Comparison of ENCODE assay signal across 21 cellular contexts in the genomic region with DNA sequence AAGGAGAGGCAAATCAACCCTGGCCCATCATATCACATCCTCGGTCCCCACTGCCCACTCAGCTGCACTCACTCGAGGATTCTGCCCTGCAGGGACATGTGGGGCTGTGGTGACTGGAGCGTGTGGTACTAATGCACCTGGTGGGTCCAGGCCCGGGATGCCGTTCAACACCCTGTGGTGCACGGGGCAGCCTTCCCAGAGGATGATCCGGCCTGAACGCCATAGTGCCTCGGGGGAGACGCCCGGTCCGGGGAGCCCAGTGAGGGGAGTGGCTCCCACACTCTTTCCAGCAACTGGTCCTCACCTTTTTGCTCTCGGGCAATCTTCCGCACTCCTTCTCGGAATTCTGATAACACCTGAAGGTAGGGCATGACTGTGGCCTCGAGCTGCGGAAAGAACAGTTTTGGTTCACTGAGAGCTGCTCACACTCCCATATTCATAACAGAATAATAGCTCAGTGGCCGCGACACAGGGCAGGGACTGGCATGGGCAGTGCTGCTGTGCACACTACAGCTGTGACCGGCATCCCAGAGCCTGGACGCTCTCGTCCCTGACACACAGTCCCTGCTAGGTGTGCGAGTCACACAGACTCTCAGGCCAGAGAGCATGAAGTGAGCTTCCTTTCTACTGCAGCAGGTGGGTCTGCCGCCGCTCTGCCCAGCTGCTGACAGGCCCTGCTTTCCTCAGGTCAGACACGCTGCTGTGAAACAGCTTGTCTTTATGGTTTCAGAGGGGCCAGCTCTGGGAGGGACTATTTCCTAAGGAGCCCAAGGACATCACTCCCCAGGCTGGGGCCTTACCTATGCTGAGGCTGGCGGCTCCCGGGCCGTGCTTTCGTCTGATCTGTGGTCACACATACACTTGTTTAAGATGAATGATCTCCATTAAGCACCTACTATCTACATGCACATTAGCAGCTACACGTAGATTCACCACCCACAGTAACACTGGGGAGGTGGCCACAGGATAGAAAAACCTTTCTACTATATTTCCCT. TPM values are rescaled to one million over a fixed set of nuclear protein-coding genes. Genes with fewer than 3 reads are reported as not detected.
DNase-seq lines count a peak whose midpoint lies in the region; ATAC-seq and TF ChIP-seq lines count a peak whose summit lies in the region.
"Had no signal": no experiment of that assay in that cellular context is flagged by ENCODE, and none has a peak within 500 bp of the region (broad histone marks: within the 10 kb centered on the region; RNA-seq: fewer than 3 reads in every experiment).

No MANE protein-coding gene starts in this region.

- DNase-seq in activated CD8-positive, alpha-beta memory T cell treated with anti-CD3 and anti-CD28 coated beads, Interleukin-2, amount 10 ng/mL, durations not matched to agents 7 days and 5 days: no peak
- DNase-seq in activated CD8-positive, alpha-beta memory T cell treated with anti-CD3 and anti-CD28 coated beads, Interleukin-2, amount 50 U/mL, for 4 hours: no peak
- no peak for DNase-seq in CD8-positive, alpha-beta T cell
- no peak for DNase-seq in activated CD8-positive, alpha-beta T cell treated with anti-CD3 and anti-CD28 coated beads for 36 hours
- no peak for DNase-seq in naive thymus-derived CD4-positive, alpha-beta T cell
- DNase-seq in GM23248 (no peak), D341Med (ENCODE audit: low spot score) (no peak), NCI-H1436 treated with DMSO at 0.1 percent for 48 hours (lab: John Stamatoyannopoulos, UW) (no peak)
- DNase-seq: C1 segment of cervical spinal cord; Caco-2; EL; HFFc6; Kasumi-1; MM.1S; NCI-H1092 treated with DMSO at 0.1 percent for 48 hours; NCI-H1694; NCI-H226; NCI-H526; NK-92 treated with Interleukin-12 subunit alpha and Interleukin-12 subunit beta, amount 100 ng/mL, for 24 hours; SIG-M5 had no signal

- no peaks in the 10 kb centered on the region for H3K9me3 Mint-ChIP-seq in activated CD8-positive, alpha-beta memory T cell treated with anti-CD3 and anti-CD28 coated beads, Interleukin-2, amount 10 ng/mL, durations not matched to agents 7 days and 5 days (ENCODE audit: low read depth)
- H3K9me3 Mint-ChIP-seq in CD8-positive, alpha-beta T cell: no peaks in the 10 kb centered on the region
- H3K9me3 Mint-ChIP-seq in activated CD8-positive, alpha-beta T cell treated with anti-CD3 and anti-CD28 coated beads for 36 hours: no peaks in the 10 kb centered on the region
- no peaks in the 10 kb centered on the region for H3K9me3 Mint-ChIP-seq in naive thymus-derived CD4-positive, alpha-beta T cell
- H3K9me3 Mint-ChIP-seq: HFFc6 had no signal

- peaks cover 78% of the 10 kb centered on the region for H3K4me1 ChIP-seq in CD8-positive, alpha-beta T cell (ENCODE audit: insufficient read depth, low read length)
- H3K4me1 ChIP-seq in naive thymus-derived CD4-positive, alpha-beta T cell (ENCODE audit: control insufficient read depth in 2 of 2, insufficient read depth in 2 of 2, low read length in 2 of 2): peaks cover 30 to 36% of the 10 kb centered on the region in 2 donors
- H3K4me1 ChIP-seq in GM23248 (ENCODE audit: insufficient read depth): no peaks in the 10 kb centered on the region; the same call in 1 of the 2 replicates
- H3K4me1 ChIP-seq: A549, Caco-2 had no signal

- no peak overlapping the region for H3K27ac ChIP-seq in CD8-positive, alpha-beta T cell (ENCODE audit: low read depth, low read length)
- no peak overlapping the region for H3K27ac ChIP-seq in naive thymus-derived CD4-positive, alpha-beta T cell (ENCODE audit: low read depth, low read length)
- no peak overlapping the region for H3K27ac ChIP-seq in GM23248
- H3K27ac ChIP-seq: A549 had no signal

- H3F3A ChIP-seq in GM23248 (ENCODE audit: insufficient read depth): peaks cover 25% of the 10 kb centered on the region; the same call in 1 of the 2 replicates

- peak overlapping the region; percentile 98 for H3K27ac Mint-ChIP-seq in activated CD8-positive, alpha-beta memory T cell treated with anti-CD3 and anti-CD28 coated beads, Interleukin-2, amount 10 ng/mL, durations not matched to agents 7 days and 5 days
- H3K27ac Mint-ChIP-seq in CD8-positive, alpha-beta T cell: peak overlapping the region; percentile 52
- H3K27ac Mint-ChIP-seq in activated CD8-positive, alpha-beta T cell treated with anti-CD3 and anti-CD28 coated beads for 36 hours: peak overlapping the region; percentile 8
- H3K27ac Mint-ChIP-seq in naive thymus-derived CD4-positive, alpha-beta T cell: peak overlapping the region in 7 of 9 donors; percentile 36 to 89 (median 60)

- peaks cover 94% of the 10 kb centered on the region for H3K4me1 Mint-ChIP-seq in activated CD8-positive, alpha-beta memory T cell treated with anti-CD3 and anti-CD28 coated beads, Interleukin-2, amount 10 ng/mL, durations not matched to agents 7 days and 5 days
- peaks cover 70% of the 10 kb centered on the region for H3K4me1 Mint-ChIP-seq in CD8-positive, alpha-beta T cell (ENCODE audit: low read depth)
- H3K4me1 Mint-ChIP-seq in activated CD8-positive, alpha-beta T cell treated with anti-CD3 and anti-CD28 coated beads for 36 hours (ENCODE audit: low read depth): peaks cover 71% of the 10 kb centered on the region
- peaks cover 14 to 57% (median 30%) of the 10 kb centered on the region in 7 donors for H3K4me1 Mint-ChIP-seq in naive thymus-derived CD4-positive, alpha-beta T cell

- no peaks in the 10 kb centered on the region; the same call in 1 of the 2 replicates for H3K79me2 ChIP-seq in GM23248 (ENCODE audit: insufficient read depth)

- H3K27me3 ChIP-seq in CD8-positive, alpha-beta T cell (ENCODE audit: insufficient read depth, low read length): no peaks in the 10 kb centered on the region
- no peaks in the 10 kb centered on the region for H3K27me3 ChIP-seq in naive thymus-derived CD4-positive, alpha-beta T cell (ENCODE audit: control insufficient read depth in 2 of 2, insufficient read depth in 2 of 2, low read length in 2 of 2)
- H3K27me3 ChIP-seq in GM23248 (replicated peaks; ENCODE audit: insufficient read depth): no peaks in the 10 kb centered on the region

- CTCF ChIA-PET in activated CD8-positive, alpha-beta memory T cell treated with anti-CD3 and anti-CD28 coated beads, Interleukin-2, amount 10 ng/mL, durations not matched to agents 7 days and 5 days (lab: Charles Lee): interaction anchor here (0.9 to 2.8 kb wide), 4 partner anchors 9 to 119 kb away, joined by 3 to 11 read pairs (median 4); no protein-coding TSS in a partner anchor
- CTCF ChIA-PET in CD8-positive, alpha-beta T cell (lab: Charles Lee): interaction anchor here (1.2 to 6.0 kb wide), 5 partner anchors 9 to 481 kb away, joined by 3 to 54 read pairs (median 4); no protein-coding TSS in a partner anchor
- CTCF ChIA-PET in activated CD8-positive, alpha-beta T cell treated with anti-CD3 and anti-CD28 coated beads for 36 hours (lab: Charles Lee): interaction anchor here (0.6 to 4.6 kb wide), 6 partner anchors 8 to 739 kb away, joined by 3 to 27 read pairs (median 4); no protein-coding TSS in a partner anchor
- CTCF ChIA-PET in naive thymus-derived CD4-positive, alpha-beta T cell (lab: Charles Lee): interaction anchor here (1.2 kb wide), 1 partner anchor 77 kb away, joined by 3 read pairs; no protein-coding TSS in a partner anchor

- in situ Hi-C loops in GM23248 (cut with MboI): no loop called here

- peaks cover 16% of the 10 kb centered on the region for H3K36me3 ChIP-seq in CD8-positive, alpha-beta T cell (ENCODE audit: insufficient read depth, low read length)
- H3K36me3 ChIP-seq in naive thymus-derived CD4-positive, alpha-beta T cell (ENCODE audit: control insufficient read depth in 2 of 3, insufficient read depth in 3 of 3, low read length in 3 of 3): peaks cover 0 to 58% (median 0%) of the 10 kb centered on the region in 3 experiments
- peaks cover 48% of the 10 kb centered on the region for H3K36me3 ChIP-seq in GM23248 (ENCODE audit: low read depth)

- no peak for ATAC-seq in activated CD8-positive, alpha-beta memory T cell treated with anti-CD3 and anti-CD28 coated beads, Interleukin-2, amount 10 ng/mL, durations not matched to agents 7 days and 5 days
- no peak for ATAC-seq in CD8-positive, alpha-beta T cell
- ATAC-seq in activated CD8-positive, alpha-beta T cell treated with anti-CD3 and anti-CD28 coated beads for 36 hours: no peak
- ATAC-seq in naive thymus-derived CD4-positive, alpha-beta T cell: no peak
- ATAC-seq: A549 had no signal

- H3K36me3 Mint-ChIP-seq in activated CD8-positive, alpha-beta memory T cell treated with anti-CD3 and anti-CD28 coated beads, Interleukin-2, amount 10 ng/mL, durations not matched to agents 7 days and 5 days: peaks cover 61% of the 10 kb centered on the region
- H3K36me3 Mint-ChIP-seq in CD8-positive, alpha-beta T cell: peaks cover 43% of the 10 kb centered on the region
- peaks cover 62% of the 10 kb centered on the region for H3K36me3 Mint-ChIP-seq in activated CD8-positive, alpha-beta T cell treated with anti-CD3 and anti-CD28 coated beads for 36 hours (ENCODE audit: low read depth)
- peaks cover 4 to 29% (median 13%) of the 10 kb centered on the region in 5 donors for H3K36me3 Mint-ChIP-seq in naive thymus-derived CD4-positive, alpha-beta T cell

- H3K9me3 ChIP-seq in CD8-positive, alpha-beta T cell (ENCODE audit: low read length): no peaks in the 10 kb centered on the region
- no peaks in the 10 kb centered on the region for H3K9me3 ChIP-seq in naive thymus-derived CD4-positive, alpha-beta T cell (ENCODE audit: control insufficient read depth in 2 of 3, low read length in 3 of 3)
- H3K9me3 ChIP-seq in GM23248 (ENCODE audit: low read depth): no peaks in the 10 kb centered on the region
- H3K9me3 ChIP-seq: A549, Caco-2 had no signal

- TF ChIP-seq CTCF in CD8-positive, alpha-beta T cell (IDR thresholded peaks at IDR 0.05): no peak
- no peak for TF ChIP-seq CTCF in activated CD8-positive, alpha-beta T cell treated with anti-CD3 and anti-CD28 coated beads for 36 hours (IDR thresholded peaks at IDR 0.05)

- intact Hi-C loops in CD8-positive, alpha-beta T cell (cut with DNase I, micrococcal nuclease): loop anchor here in 1 of 2 experiments (5.0 kb wide), 1 partner anchor 610 kb away; a partner anchor contains a TSS
- intact Hi-C loops in activated CD8-positive, alpha-beta T cell treated with anti-CD3 and anti-CD28 coated beads for 36 hours (cut with micrococcal nuclease): no loop called here
- intact Hi-C loops in naive thymus-derived CD4-positive, alpha-beta T cell (cut with micrococcal nuclease): loop anchor here in 1 of 2 donors (5.0 kb wide), 1 partner anchor 80 kb away; no protein-coding TSS in a partner anchor

- no peak overlapping the region for H3K4me2 ChIP-seq in GM23248 (ENCODE audit: unreplicated experiment)
- H3K4me2 ChIP-seq: A549 had no signal

- H3K27me3 Mint-ChIP-seq in activated CD8-positive, alpha-beta memory T cell treated with anti-CD3 and anti-CD28 coated beads, Interleukin-2, amount 10 ng/mL, durations not matched to agents 7 days and 5 days: no peaks in the 10 kb centered on the region
- H3K27me3 Mint-ChIP-seq in CD8-positive, alpha-beta T cell (ENCODE audit: low read depth): no peaks in the 10 kb centered on the region
- no peaks in the 10 kb centered on the region for H3K27me3 Mint-ChIP-seq in activated CD8-positive, alpha-beta T cell treated with anti-CD3 and anti-CD28 coated beads for 36 hours
- no peaks in the 10 kb centered on the region for H3K27me3 Mint-ChIP-seq in naive thymus-derived CD4-positive, alpha-beta T cell

- 93 to 95% methylated on average over 31 of the region's 31 CpGs for WGBS in GM23248 (ENCODE audit: low coverage in 1 of 2, low lambda C conversion rate in 2 of 2, missing lambda C conversion rate in 2 of 2), 2 experiments

- no peak overlapping the region for H3K4me3 Mint-ChIP-seq in activated CD8-positive, alpha-beta memory T cell treated with anti-CD3 and anti-CD28 coated beads, Interleukin-2, amount 10 ng/mL, durations not matched to agents 7 days and 5 days
- peak overlapping the region; percentile 18 for H3K4me3 Mint-ChIP-seq in CD8-positive, alpha-beta T cell
- H3K4me3 Mint-ChIP-seq in activated CD8-positive, alpha-beta T cell treated with anti-CD3 and anti-CD28 coated beads for 36 hours: no peak overlapping the region
- H3K4me3 Mint-ChIP-seq in naive thymus-derived CD4-positive, alpha-beta T cell: peak overlapping the region in 1 of 10 donors; percentile 29
- H3K4me3 Mint-ChIP-seq: HFFc6 had no signal

- POLR2A ChIA-PET in CD8-positive, alpha-beta T cell (lab: Charles Lee): interaction anchor here (0.9 to 4.8 kb wide), 2 partner anchors 23 to 36 kb away, joined by 3 to 132 read pairs; a partner anchor contains a TSS
- POLR2A ChIA-PET in activated CD8-positive, alpha-beta T cell treated with anti-CD3 and anti-CD28 coated beads for 36 hours (lab: Charles Lee): interaction anchor here (1.4 to 4.7 kb wide), 5 partner anchors 9 to 34 kb away, joined by 3 to 79 read pairs (median 6); a partner anchor contains a TSS
- POLR2A ChIA-PET in naive thymus-derived CD4-positive, alpha-beta T cell (lab: Charles Lee): interaction anchor here (0.6 to 6.0 kb wide), 3 partner anchors 21 to 710 kb away, joined by 3 to 142 read pairs (median 4); a partner anchor contains a TSS

- H4K20me1 ChIP-seq in GM23248 (ENCODE audit: insufficient read depth): no peaks in the 10 kb centered on the region

- H2AFZ ChIP-seq in GM23248: no peak overlapping the region

- no peak overlapping the region for H3K9ac ChIP-seq in GM23248

- H3K4me3 ChIP-seq in CD8-positive, alpha-beta T cell (ENCODE audit: low read depth, low read length): no peak overlapping the region
- H3K4me3 ChIP-seq in naive thymus-derived CD4-positive, alpha-beta T cell (ENCODE audit: low read length): no peak overlapping the region
- H3K4me3 ChIP-seq in GM23248: no peak overlapping the region
- H3K4me3 ChIP-seq: A549 had no signal

- H3K9me2 ChIP-seq in GM23248 (ENCODE audit: insufficient read depth): no peaks in the 10 kb centered on the region

RNA-seq across cellular contexts. Expression of a gene that starts 20.1 kb away (rescaled TPM):
- total RNA-seq in activated CD8-positive, alpha-beta memory T cell treated with anti-CD3 and anti-CD28 coated beads, Interleukin-2, amount 10 ng/mL, durations not matched to agents 7 days and 5 days: 100 to 1,000 TPM; 347 to 389 TPM
- total RNA-seq in CD8-positive, alpha-beta T cell: 100 to 1,000 TPM; 276 to 290 TPM
- total RNA-seq in activated CD8-positive, alpha-beta T cell treated with anti-CD3 and anti-CD28 coated beads for 36 hours: 100 to 1,000 TPM; 212 to 223 TPM
- 100 to 1,000 TPM; 245 to 356 (median 294) TPM for total RNA-seq in naive thymus-derived CD4-positive, alpha-beta T cell
- polyA plus RNA-seq in naive thymus-derived CD4-positive, alpha-beta T cell: 100 to 1,000 TPM; 134 to 172 TPM
- total RNA-seq in GM23248 (2014; rRNA removed; shearing (Covaris generic)): 57.4 and 68.8 TPM in 2 replicates
- polyA plus RNA-seq in GM23248 (2016; fragmentation: Nextera tagmentation; extraction: Ambion mirVana): 121 and 122 TPM in 2 replicates

RNA-seq across cellular contexts. Expression of a gene that starts 45.0 kb away (rescaled TPM):
- total RNA-seq in activated CD8-positive, alpha-beta memory T cell treated with anti-CD3 and anti-CD28 coated beads, Interleukin-2, amount 10 ng/mL, durations not matched to agents 7 days and 5 days: 100 to 1,000 TPM; 109 to 119 TPM
- total RNA-seq in CD8-positive, alpha-beta T cell: 10 to 100 TPM; 34.2 to 34.7 TPM
- 10 to 100 TPM; 82.7 to 88.2 TPM for total RNA-seq in activated CD8-positive, alpha-beta T cell treated with anti-CD3 and anti-CD28 coated beads for 36 hours
- total RNA-seq in naive thymus-derived CD4-positive, alpha-beta T cell: 10 to 100 TPM; 27.8 to 70.4 (median 53.7) TPM
- 10 to 100 TPM; 23.9 to 30.8 TPM for polyA plus RNA-seq in naive thymus-derived CD4-positive, alpha-beta T cell
- total RNA-seq in GM23248 (2014; rRNA removed; shearing (Covaris generic)): 111 and 125 TPM in 2 replicates
- 115 and 120 TPM in 2 replicates for polyA plus RNA-seq in GM23248 (2016; fragmentation: Nextera tagmentation; extraction: Ambion mirVana)

Comparison
In these comparisons a context has a peak if more than half of its experiments do, and no peak if none do; other contexts are left out.
1. H3K27ac Mint-ChIP-seq: peak in every context shown above with its lines; median percentile 98 in activated CD8-positive, alpha-beta memory T cell treated with anti-CD3 and anti-CD28 coated beads, Interleukin-2, amount 10 ng/mL, durations not matched to agents 7 days and 5 days; 60 in naive thymus-derived CD4-positive, alpha-beta T cell; 52 in CD8-positive, alpha-beta T cell; 8 in activated CD8-positive, alpha-beta T cell treated with anti-CD3 and anti-CD28 coated beads for 36 hours.